ENCODE assay signal across 32 cellular contexts in the genomic region with DNA sequence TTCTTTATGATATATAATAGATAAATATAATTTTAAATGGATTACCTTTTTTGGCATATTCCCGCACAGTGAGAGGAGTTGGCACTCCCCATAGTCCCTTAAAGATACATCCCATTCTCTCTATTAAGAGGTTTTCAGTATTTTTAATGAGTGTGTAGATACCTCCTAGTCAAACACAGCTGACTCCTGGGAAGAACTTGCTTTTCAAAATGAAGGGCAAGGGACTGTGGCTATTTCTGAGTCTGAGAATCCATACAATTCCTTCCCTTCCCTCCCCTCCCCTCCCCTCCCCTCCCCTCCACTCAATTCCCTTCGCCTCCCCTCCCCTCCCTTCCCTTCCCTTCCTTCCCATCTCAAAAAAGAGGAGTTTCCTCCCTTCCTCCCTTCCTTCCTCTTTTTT.
"Had no signal": no experiment of that assay in that cellular context is flagged by ENCODE, and none has a peak within 500 bp of the region (broad histone marks: within the 10 kb centered on the region; RNA-seq: fewer than 3 reads in every experiment).

No MANE protein-coding gene starts in this region.

- H3K4me3 ChIP-seq: ascending aorta, cardiac muscle cell, MG63, SJCRH30, SK-N-MC had no signal

- H3K27ac Mint-ChIP-seq: activated CD8-positive, alpha-beta T cell treated with anti-CD3 and anti-CD28 coated beads for 36 hours; activated naive CD4-positive, alpha-beta T cell treated with anti-CD3 and anti-CD28 coated beads, Interleukin-2, amount 50 U/mL, for 24 hours; activated naive CD8-positive, alpha-beta T cell treated with anti-CD3 and anti-CD28 coated beads, Interleukin-2, amount 10 ng/mL, durations not matched to agents 7 days and 5 days; activated T-cell treated with anti-CD3 and anti-CD28 coated beads, Interleukin-2, amount 50 U/mL, for 72 hours; activated T-helper 17 cell treated with anti-CD3 and anti-CD28 coated beads, Interleukin-2, amount 50 U/mL, for 72 hours had no signal

- H3K9me3 ChIP-seq: ascending aorta, MG63, SJCRH30 had no signal

- H3K4me3 Mint-ChIP-seq: activated CD8-positive, alpha-beta T cell treated with anti-CD3 and anti-CD28 coated beads for 36 hours; activated naive CD4-positive, alpha-beta T cell treated with anti-CD3 and anti-CD28 coated beads, Interleukin-2, amount 50 U/mL, for 24 hours; activated naive CD8-positive, alpha-beta T cell treated with anti-CD3 and anti-CD28 coated beads, Interleukin-2, amount 10 ng/mL, durations not matched to agents 7 days and 5 days; activated T-cell treated with anti-CD3 and anti-CD28 coated beads, Interleukin-2, amount 50 U/mL, for 72 hours; activated T-helper 17 cell treated with anti-CD3 and anti-CD28 coated beads, Interleukin-2, amount 50 U/mL, for 72 hours; central memory CD8-positive, alpha-beta T cell had no signal

- H3K27me3 Mint-ChIP-seq: activated naive CD4-positive, alpha-beta T cell treated with anti-CD3 and anti-CD28 coated beads, Interleukin-2, amount 50 U/mL, for 24 hours had no signal

- H3K36me3 Mint-ChIP-seq: activated naive CD4-positive, alpha-beta T cell treated with anti-CD3 and anti-CD28 coated beads, Interleukin-2, amount 50 U/mL, for 24 hours; activated naive CD8-positive, alpha-beta T cell treated with anti-CD3 and anti-CD28 coated beads, Interleukin-2, amount 10 ng/mL, durations not matched to agents 7 days and 5 days had no signal

- H3K4me1 Mint-ChIP-seq: activated naive CD4-positive, alpha-beta T cell treated with anti-CD3 and anti-CD28 coated beads, Interleukin-2, amount 50 U/mL, for 24 hours; activated T-helper 17 cell treated with anti-CD3 and anti-CD28 coated beads, Interleukin-2, amount 50 U/mL, for 72 hours; central memory CD8-positive, alpha-beta T cell had no signal

- H3K27me3 ChIP-seq: ascending aorta, cardiac muscle cell, MG63, SJCRH30 had no signal

- DNase-seq: activated CD4-positive, alpha-beta T cell treated with anti-CD3 and anti-CD28 coated beads for 1 hour; activated CD4-positive, alpha-beta T cell treated with anti-CD3 and anti-CD28 coated beads for 48 hours; activated CD4-positive, alpha-beta T cell treated with anti-CD3 and anti-CD28 coated beads, Interleukin-2, amount 50 U/mL, for 4 hours; activated CD4-positive, CD25-positive, alpha-beta regulatory T cell; activated CD8-positive, alpha-beta T cell treated with anti-CD3 and anti-CD28 coated beads for 36 hours; activated gamma-delta T cell; activated naive CD4-positive, alpha-beta T cell treated with Interleukin-2 at 50 U/mL for 16 hours; activated naive CD8-positive, alpha-beta T cell treated with anti-CD3 and anti-CD28 coated beads, Interleukin-2, amount 10 ng/mL, durations not matched to agents 7 days and 5 days; activated T-cell treated with anti-CD3 and anti-CD28 coated beads, Interleukin-2, amount 50 U/mL, for 1 hour; activated T-cell treated with anti-CD3 and anti-CD28 coated beads, Interleukin-2, amount 50 U/mL, for 72 hours; Kasumi-1; KG1; MG63; NCI-H1048; NCI-H1436 treated with DMSO at 0.1 percent for 48 hours; NCI-H1694 treated with DMSO at 0.1 percent for 48 hours; NCI-H2029; NCI-H510A; NCI-H526; NCI-H748 treated with DMSO at 0.1 percent for 48 hours; NK-92 treated with Interleukin-12 subunit alpha and Interleukin-12 subunit beta, amount 100 ng/mL, for 24 hours; OCI-M1; SHP77; SJCRH30; T1000; WERI-Rb-1 had no signal

- H3K4me1 ChIP-seq: SJCRH30 had no signal

- H3K27ac ChIP-seq: ascending aorta, cardiac muscle cell, SJCRH30, SK-N-MC, WERI-Rb-1 had no signal

- H3K9me3 Mint-ChIP-seq: activated CD8-positive, alpha-beta T cell treated with anti-CD3 and anti-CD28 coated beads for 36 hours; activated naive CD4-positive, alpha-beta T cell treated with anti-CD3 and anti-CD28 coated beads, Interleukin-2, amount 50 U/mL, for 24 hours; activated naive CD8-positive, alpha-beta T cell treated with anti-CD3 and anti-CD28 coated beads, Interleukin-2, amount 10 ng/mL, durations not matched to agents 7 days and 5 days; activated T-cell treated with anti-CD3 and anti-CD28 coated beads, Interleukin-2, amount 50 U/mL, for 72 hours; activated T-helper 17 cell treated with anti-CD3 and anti-CD28 coated beads, Interleukin-2, amount 50 U/mL, for 72 hours; central memory CD8-positive, alpha-beta T cell had no signal
